ENCODE assay signal across 31 cellular contexts in the genomic region with DNA sequence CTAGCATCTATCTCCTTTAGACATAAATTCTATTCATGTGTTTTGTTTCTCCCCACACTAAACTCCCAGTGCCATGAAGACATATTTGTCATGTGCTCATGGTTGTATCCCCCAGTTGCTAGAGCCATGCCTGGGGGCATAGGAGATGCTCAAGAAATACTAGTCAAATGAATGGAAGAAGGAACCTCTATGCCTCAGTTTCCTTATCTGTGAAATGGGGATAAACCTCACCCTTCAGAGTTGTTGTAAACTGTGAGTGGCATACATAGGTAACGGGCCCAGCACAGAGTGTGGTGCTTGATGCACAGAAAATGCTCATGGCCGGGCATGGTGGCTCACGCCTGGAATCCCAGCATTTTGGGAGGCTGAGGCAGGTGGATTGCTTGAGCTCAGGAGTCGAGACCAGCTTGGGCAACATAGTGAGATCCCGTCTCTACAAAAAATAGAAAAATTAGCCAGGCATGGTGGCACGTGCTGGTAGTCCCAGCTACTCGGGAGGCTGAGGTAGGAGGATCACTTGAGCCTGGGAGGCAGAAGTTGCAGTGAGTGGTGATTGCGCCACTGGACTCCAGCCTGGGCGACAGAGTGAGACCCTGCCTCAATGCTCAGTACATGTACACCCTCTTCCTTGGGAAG. TPM values are rescaled to one million over a fixed set of nuclear protein-coding genes. Genes with fewer than 3 reads are reported as not detected.
"Had no signal": no experiment of that assay in that cellular context is flagged by ENCODE, and none has a peak within 500 bp of the region (broad histone marks: within the 10 kb centered on the region; RNA-seq: fewer than 3 reads in every experiment).

No MANE protein-coding gene starts in this region.

- H3K27me3 ChIP-seq: ascending aorta, brain microvascular endothelial cell, gastroesophageal sphincter, hepatocyte, uterus had no signal

- FAIRE-seq: kidney, TTC549 had no signal

- H3K27ac ChIP-seq: ascending aorta, brain microvascular endothelial cell, hepatocyte, skin epidermis, uterus, VCaP had no signal

- H3K4me3 ChIP-seq: ascending aorta, gastroesophageal sphincter, hepatocyte, skin epidermis, uterus had no signal

- H3K9me3 ChIP-seq: ascending aorta, gastroesophageal sphincter, uterus had no signal

- H2AFZ ChIP-seq: hepatocyte had no signal

- H3K27me3 Mint-ChIP-seq: stimulated activated naive CD8-positive, alpha-beta T cell treated with anti-CD3 and anti-CD28 coated beads, Interleukin-15, amount 100 ng/mL, for 72 hours; type B pancreatic cell had no signal

- H3K4me3 Mint-ChIP-seq: activated naive CD4-positive, alpha-beta T cell treated with anti-CD3 and anti-CD28 coated beads for 36 hours; activated naive CD8-positive, alpha-beta T cell treated with anti-CD3 and anti-CD28 coated beads, Interleukin-2, amount 10 ng/mL, durations not matched to agents 7 days and 5 days; endodermal cell; immature natural killer cell; neural crest cell; stimulated activated effector memory CD8-positive, alpha-beta T cell treated with anti-CD3 and anti-CD28 coated beads, Interleukin-12 subunit alpha, Interleukin-12 subunit beta, amount 100 ng/mL, for 72 hours; stimulated activated naive CD8-positive, alpha-beta T cell treated with anti-CD3 and anti-CD28 coated beads, Interleukin-15, amount 100 ng/mL, for 72 hours; T-helper 1 cell treated with Interleukin-12 subunit alpha and Interleukin-12 subunit beta and Interleukin-4 antibody, amounts not matched to agents 30 μg/mL and 1 μg/mL, for 36 hours; type B pancreatic cell had no signal

- H3K79me2 ChIP-seq: hepatocyte had no signal

- H3K9me3 Mint-ChIP-seq: activated naive CD4-positive, alpha-beta T cell treated with anti-CD3 and anti-CD28 coated beads for 36 hours; activated naive CD8-positive, alpha-beta T cell treated with anti-CD3 and anti-CD28 coated beads, Interleukin-2, amount 10 ng/mL, durations not matched to agents 7 days and 5 days; endodermal cell; immature natural killer cell; neural crest cell; stimulated activated effector memory CD8-positive, alpha-beta T cell treated with anti-CD3 and anti-CD28 coated beads, Interleukin-12 subunit alpha, Interleukin-12 subunit beta, amount 100 ng/mL, for 72 hours; stimulated activated naive CD8-positive, alpha-beta T cell treated with anti-CD3 and anti-CD28 coated beads, Interleukin-15, amount 100 ng/mL, for 72 hours; T-helper 1 cell treated with Interleukin-12 subunit alpha and Interleukin-12 subunit beta and Interleukin-4 antibody, amounts not matched to agents 30 μg/mL and 1 μg/mL, for 36 hours; type B pancreatic cell had no signal

- ATAC-seq: gastroesophageal sphincter; left colon; stimulated activated naive CD8-positive, alpha-beta T cell treated with anti-CD3 and anti-CD28 coated beads, Interleukin-15, amount 100 ng/mL, for 72 hours had no signal

- DNase-seq: activated CD4-positive, alpha-beta T cell treated with anti-CD3 and anti-CD28 coated beads for 48 hours; activated CD4-positive, alpha-beta T cell treated with anti-CD3 and anti-CD28 coated beads, Interleukin-2, amount 50 U/mL, for 48 hours; activated CD8-positive, alpha-beta memory T cell treated with anti-CD3 and anti-CD28 coated beads for 24 hours; activated effector memory CD4-positive, alpha-beta T cell treated with anti-CD3 and anti-CD28 coated beads, Interleukin-2, amount 50 U/mL, for 16 hours; activated naive CD4-positive, alpha-beta T cell treated with anti-CD3 and anti-CD28 coated beads for 36 hours; activated naive CD8-positive, alpha-beta T cell treated with anti-CD3 and anti-CD28 coated beads, Interleukin-2, amount 10 ng/mL, durations not matched to agents 7 days and 5 days; brain microvascular endothelial cell; caudate nucleus; immature natural killer cell; kidney; left colon; mammary epithelial cell; posterior cingulate gyrus; stimulated activated CD4-positive, alpha-beta T cell treated with anti-CD3 and anti-CD28 coated beads, Interleukin-12 subunit alpha, Interleukin-12 subunit beta, amount 100 ng/mL, for 4 hours; stimulated activated CD4-positive, alpha-beta T cell treated with anti-CD3 and anti-CD28 coated beads, Interleukin-4, amount 100 ng/mL, for 1 hour; stimulated activated naive CD8-positive, alpha-beta T cell treated with anti-CD3 and anti-CD28 coated beads, Interleukin-15, amount 100 ng/mL, for 72 hours; substantia nigra; T-helper 9 cell; uterus had no signal

- H3K36me3 Mint-ChIP-seq: activated naive CD8-positive, alpha-beta T cell treated with anti-CD3 and anti-CD28 coated beads, Interleukin-2, amount 10 ng/mL, durations not matched to agents 7 days and 5 days; immature natural killer cell; stimulated activated effector memory CD8-positive, alpha-beta T cell treated with anti-CD3 and anti-CD28 coated beads, Interleukin-12 subunit alpha, Interleukin-12 subunit beta, amount 100 ng/mL, for 72 hours had no signal

- H3K4me2 ChIP-seq: hepatocyte had no signal

- H3K4me1 ChIP-seq: ascending aorta, uterus had no signal

- H3K27ac Mint-ChIP-seq: activated naive CD4-positive, alpha-beta T cell treated with anti-CD3 and anti-CD28 coated beads for 36 hours; activated naive CD8-positive, alpha-beta T cell treated with anti-CD3 and anti-CD28 coated beads, Interleukin-2, amount 10 ng/mL, durations not matched to agents 7 days and 5 days; endodermal cell; immature natural killer cell; stimulated activated effector memory CD8-positive, alpha-beta T cell treated with anti-CD3 and anti-CD28 coated beads, Interleukin-12 subunit alpha, Interleukin-12 subunit beta, amount 100 ng/mL, for 72 hours; stimulated activated naive CD8-positive, alpha-beta T cell treated with anti-CD3 and anti-CD28 coated beads, Interleukin-15, amount 100 ng/mL, for 72 hours; T-helper 1 cell treated with Interleukin-12 subunit alpha and Interleukin-12 subunit beta and Interleukin-4 antibody, amounts not matched to agents 30 μg/mL and 1 μg/mL, for 36 hours; type B pancreatic cell had no signal

- H3K36me3 ChIP-seq: uterus had no signal

RNA-seq across cellular contexts. Expression of a gene that starts 8.7 kb away (rescaled TPM):
- total RNA-seq: activated naive CD4-positive, alpha-beta T cell treated with anti-CD3 and anti-CD28 coated beads for 36 hours; ascending aorta; mammary epithelial cell; omental fat pad had no signal
- polyA plus RNA-seq: mammary epithelial cell had no signal
